19 cellular contexts compared by ENCODE assay signal in genomic region chr6:21037453-21037852, GRCh38.
DNase-seq lines count a peak whose midpoint lies in the region; ATAC-seq and TF ChIP-seq lines count a peak whose summit lies in the region.
"Had no signal": no experiment of that assay in that cellular context is flagged by ENCODE, and none has a peak within 500 bp of the region (broad histone marks: within the 10 kb centered on the region; RNA-seq: fewer than 3 reads in every experiment).

No MANE protein-coding gene starts in this region.

- no peak overlapping the region for H3K4me3 ChIP-seq in tibial artery
- H3K4me3 ChIP-seq in effector memory CD4-positive, alpha-beta T cell (ENCODE audit: insufficient read depth, low read depth, low read length, poor library complexity, severe bottlenecking) = no peak overlapping the region
- H3K4me3 ChIP-seq: coronary artery had no signal

- no peaks in the 10 kb centered on the region for H3K9me3 ChIP-seq in tibial artery
- no peaks in the 10 kb centered on the region for H3K9me3 ChIP-seq in effector memory CD4-positive, alpha-beta T cell (ENCODE audit: control insufficient read depth, low read length)

- intact Hi-C loops in head of caudate nucleus (cut with DNase I) = no loop called here
- intact Hi-C loops in tibial artery (cut with DNase I; ENCODE audit: low total_unique reads) = no loop called here

- ATAC-seq in GM18520 (IDR thresholded peaks at IDR 0.05; ENCODE audit: unreplicated experiment) = peak; percentile 55
- peak; percentile 74 for ATAC-seq in GM21423 (IDR thresholded peaks at IDR 0.05; ENCODE audit: unreplicated experiment)
- ATAC-seq in HG03175 (IDR thresholded peaks at IDR 0.05; ENCODE audit: unreplicated experiment) = peak; percentile 78

- peak; percentile 28 for DNase-seq in germinal center (ENCODE audit: low spot score)
- no peak for DNase-seq in head of caudate nucleus
- DNase-seq in tibial artery = no peak
- DNase-seq in effector memory CD4-positive, alpha-beta T cell = no peak
- DNase-seq: activated CD4-positive, alpha-beta T cell treated with anti-CD3 and anti-CD28 coated beads for 1 hour; activated naive CD4-positive, alpha-beta T cell treated with anti-CD3 and anti-CD28 coated beads, Interleukin-2, amount 10 ng/mL, durations not matched to agents 7 days and 5 days; GDM1; KG1; NCI-H1417 treated with DMSO at 0.1 percent for 48 hours; NCI-H2227 treated with DMSO at 0.1 percent for 48 hours; nephron progenitor cell; NK-92 treated with Interleukin-12 subunit alpha and Interleukin-12 subunit beta, amount 100 ng/mL, for 24 hours; SHP77; T-helper 2 cell had no signal

- no peaks in the 10 kb centered on the region for H3K27me3 ChIP-seq in tibial artery
- H3K27me3 ChIP-seq in effector memory CD4-positive, alpha-beta T cell (replicated peaks; ENCODE audit: control insufficient read depth, insufficient read depth, low read length, poor library complexity, severe bottlenecking) = no peaks in the 10 kb centered on the region

- no peak for TF ChIP-seq CTCF in tibial artery (IDR thresholded peaks at IDR 0.05)

- H3K27ac ChIP-seq in tibial artery = no peak overlapping the region
- H3K27ac ChIP-seq in effector memory CD4-positive, alpha-beta T cell (ENCODE audit: insufficient read depth, low read length, poor library complexity, severe bottlenecking) = no peak overlapping the region
- H3K27ac ChIP-seq: coronary artery, epithelial cell of prostate had no signal

- H3K4me1 ChIP-seq in tibial artery = peaks cover 0 to 14% (median 6%) of the 10 kb centered on the region in 4 donors
- H3K4me1 ChIP-seq in effector memory CD4-positive, alpha-beta T cell (ENCODE audit: control insufficient read depth, insufficient read depth, low read length, poor library complexity, severe bottlenecking) = no peaks in the 10 kb centered on the region

- H3K36me3 ChIP-seq in tibial artery = no peaks in the 10 kb centered on the region
- no peaks in the 10 kb centered on the region for H3K36me3 ChIP-seq in effector memory CD4-positive, alpha-beta T cell (ENCODE audit: control insufficient read depth, insufficient read depth, low read length)
